In genomic region chr11:22539851-22540376, GRCh38 we compare ENCODE assay signal across 8 cellular contexts.
DNase-seq lines count a peak whose midpoint lies in the region; ATAC-seq and FAIRE-seq lines count a peak whose summit lies in the region.

No MANE protein-coding gene starts in this region.

- no peaks in the 10 kb centered on the region for H3K36me3 Mint-ChIP-seq in activated CD8-positive, alpha-beta memory T cell treated with anti-CD3 and anti-CD28 coated beads, Interleukin-2, amount 10 ng/mL, durations not matched to agents 7 days and 5 days

- peak; percentile 90 for FAIRE-seq in islet of Langerhans (lab: Jason Lieb, UNC)

- H3K27ac ChIP-seq in SJCRH30 = no peak overlapping the region

- CTCF ChIA-PET in activated CD8-positive, alpha-beta memory T cell treated with anti-CD3 and anti-CD28 coated beads, Interleukin-2, amount 10 ng/mL, durations not matched to agents 7 days and 5 days (lab: Charles Lee) = no interaction called here

- H3K9me3 Mint-ChIP-seq in activated CD8-positive, alpha-beta memory T cell treated with anti-CD3 and anti-CD28 coated beads, Interleukin-2, amount 10 ng/mL, durations not matched to agents 7 days and 5 days (ENCODE audit: low read depth) = no peaks in the 10 kb centered on the region

- ATAC-seq in HG02798 (IDR thresholded peaks at IDR 0.05; ENCODE audit: poor library complexity, unreplicated experiment) (peak; percentile 46), HG03378 (IDR thresholded peaks at IDR 0.05; ENCODE audit: unreplicated experiment) (no peak), HG02840 (IDR thresholded peaks at IDR 0.05; ENCODE audit: low FRiP score, unreplicated experiment) (no peak)
- no peak for ATAC-seq in activated CD8-positive, alpha-beta memory T cell treated with anti-CD3 and anti-CD28 coated beads, Interleukin-2, amount 10 ng/mL, durations not matched to agents 7 days and 5 days

- no peak overlapping the region for H3K4me3 Mint-ChIP-seq in activated CD8-positive, alpha-beta memory T cell treated with anti-CD3 and anti-CD28 coated beads, Interleukin-2, amount 10 ng/mL, durations not matched to agents 7 days and 5 days

- H3K27me3 ChIP-seq in SJCRH30 = no peaks in the 10 kb centered on the region

- H3K27ac Mint-ChIP-seq in activated CD8-positive, alpha-beta memory T cell treated with anti-CD3 and anti-CD28 coated beads, Interleukin-2, amount 10 ng/mL, durations not matched to agents 7 days and 5 days = no peak overlapping the region

- H3K9me3 ChIP-seq in SJCRH30 (replicated peaks) = no peaks in the 10 kb centered on the region

- DNase-seq in Ammon's horn (ENCODE audit: low spot score) = peak; percentile 45
- peak; percentile 12 to 65 for DNase-seq in SJCRH30
- no peak for DNase-seq in activated CD8-positive, alpha-beta memory T cell treated with anti-CD3 and anti-CD28 coated beads, Interleukin-2, amount 10 ng/mL, durations not matched to agents 7 days and 5 days
- no peak for DNase-seq in CD1c-positive myeloid dendritic cell (ENCODE audit: extremely low spot score)

- H3K4me3 ChIP-seq in SJCRH30 = no peak overlapping the region

- no peaks in the 10 kb centered on the region for H3K4me1 Mint-ChIP-seq in activated CD8-positive, alpha-beta memory T cell treated with anti-CD3 and anti-CD28 coated beads, Interleukin-2, amount 10 ng/mL, durations not matched to agents 7 days and 5 days

- H3K36me3 ChIP-seq in SJCRH30 = no peaks in the 10 kb centered on the region

- peaks cover 4% of the 10 kb centered on the region for H3K27me3 Mint-ChIP-seq in activated CD8-positive, alpha-beta memory T cell treated with anti-CD3 and anti-CD28 coated beads, Interleukin-2, amount 10 ng/mL, durations not matched to agents 7 days and 5 days

- peaks cover 10% of the 10 kb centered on the region for H3K4me1 ChIP-seq in SJCRH30

Comparison
In these comparisons a context has a peak if more than half of its experiments do, and no peak if none do; other contexts are left out.
1. DNase-seq: peak in Ammon's horn (single experiment) and SJCRH30 (2 of 2); none in activated CD8-positive, alpha-beta memory T cell treated with anti-CD3 and anti-CD28 coated beads, Interleukin-2, amount 10 ng/mL, durations not matched to agents 7 days and 5 days (single experiment) and CD1c-positive myeloid dendritic cell (single experiment).